27 cellular contexts compared by ENCODE assay signal in the genomic region with DNA sequence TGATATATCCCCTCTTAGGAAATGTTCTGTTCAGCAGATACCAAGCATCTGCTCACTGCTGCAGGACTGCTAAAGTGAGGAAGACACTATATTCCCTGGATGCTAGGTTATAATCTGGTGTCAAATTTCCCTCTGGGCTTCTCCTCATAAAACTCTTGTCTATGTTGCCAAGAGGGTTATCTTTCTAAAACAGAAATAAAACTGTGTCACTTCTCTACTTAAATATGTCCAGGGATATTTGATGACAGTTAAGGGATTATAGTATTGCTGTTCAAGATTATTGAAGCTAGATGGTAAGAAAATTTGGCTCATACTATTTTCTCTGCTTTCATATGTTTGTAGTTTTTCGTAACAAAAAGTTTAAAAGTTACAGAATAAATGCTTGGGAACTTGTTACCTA.
"Had no signal": no experiment of that assay in that cellular context is flagged by ENCODE, and none has a peak within 500 bp of the region (broad histone marks: within the 10 kb centered on the region; RNA-seq: fewer than 3 reads in every experiment).

No MANE protein-coding gene starts in this region.

- H3K27ac ChIP-seq: brain microvascular endothelial cell, KMS-11 had no signal

- ATAC-seq: activated CD8-positive, alpha-beta T cell treated with anti-CD3 and anti-CD28 coated beads for 36 hours; activated naive CD8-positive, alpha-beta T cell treated with anti-CD3 and anti-CD28 coated beads, Interleukin-2, amount 50 U/mL, for 24 hours had no signal

- H3K27me3 ChIP-seq: brain microvascular endothelial cell had no signal

- FAIRE-seq: colon had no signal

- H3K9ac ChIP-seq: KMS-11 had no signal

- H3K4me2 ChIP-seq: KMS-11 had no signal

- DNase-seq: activated CD4-positive, alpha-beta T cell treated with anti-CD3 and anti-CD28 coated beads, Interleukin-2, amount 10 ng/mL, durations not matched to agents 24 days and 14 days; activated CD4-positive, alpha-beta T cell treated with anti-CD3 and anti-CD28 coated beads, Interleukin-2, amount 50 U/mL, for 4 hours; activated CD8-positive, alpha-beta T cell treated with anti-CD3 and anti-CD28 coated beads for 36 hours; activated gamma-delta T cell; activated naive CD4-positive, alpha-beta T cell treated with anti-CD3 and anti-CD28 coated beads for 36 hours; activated naive CD8-positive, alpha-beta T cell treated with anti-CD3 and anti-CD28 coated beads, Interleukin-2, amount 50 U/mL, for 24 hours; activated T-cell treated with anti-CD3 and anti-CD28 coated beads, Interleukin-2, amount 50 U/mL, for 24 hours; aorta; brain microvascular endothelial cell; central memory CD4-positive, alpha-beta T cell; MM.1S; MV-4-11; NCI-H1092; NCI-H1436 treated with DMSO at 0.1 percent for 48 hours; NCI-H1694 treated with DMSO at 0.1 percent for 48 hours; NCI-H2029; NCI-H2107; NCI-H226; NCI-H446 treated with DMSO at 0.1 percent for 48 hours; NCI-H69; Right ventricle myocardium superior; SW 1271; T-helper 1 cell; T-helper 2 cell; T-helper 9 cell had no signal
